In the genomic region with DNA sequence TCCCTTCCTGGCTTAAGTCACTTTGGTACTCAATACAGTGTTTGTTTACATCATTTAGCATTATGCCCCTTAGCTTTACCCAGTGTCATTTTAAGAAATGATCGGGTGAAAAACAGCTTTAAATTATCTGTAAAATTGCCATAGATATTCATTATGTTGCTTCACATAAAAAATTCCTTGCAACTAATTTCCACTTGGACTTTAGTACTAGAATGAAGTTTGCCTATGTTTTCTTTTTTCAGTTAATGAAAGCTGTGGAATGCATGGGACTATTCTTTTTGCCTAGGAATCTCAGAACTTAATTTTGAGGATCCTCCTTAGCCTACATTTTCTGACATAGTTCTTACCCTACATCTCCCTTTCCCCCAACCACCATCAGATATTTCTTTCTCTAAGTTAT, we compare ENCODE assay signal across 2 cellular contexts.
A peak's percentile ranks its signal among the peaks of the same experiment; 100 is the strongest.
TF ChIP-seq lines count a peak whose summit lies in the region.

No MANE protein-coding gene starts in this region.

TF ChIP-seq in IMR-90, 13 proteins besides CTCF, POLR2A, EP300 and RAD21:
- TF ChIP-seq BHLHE40 (IDR thresholded peaks at IDR 0.05; ENCODE audit: low read depth, low read length): no peak
- TF ChIP-seq RFX5 (IDR thresholded peaks at IDR 0.05; ENCODE audit: low read depth, low read length): no peak
- TF ChIP-seq RCOR1 (IDR thresholded peaks at IDR 0.05; ENCODE audit: insufficient replicate concordance, low read length): no peak
- no peak for TF ChIP-seq NFE2L2 (IDR thresholded peaks at IDR 0.05; ENCODE audit: low read depth, low read length)
- TF ChIP-seq, protein P1, sequence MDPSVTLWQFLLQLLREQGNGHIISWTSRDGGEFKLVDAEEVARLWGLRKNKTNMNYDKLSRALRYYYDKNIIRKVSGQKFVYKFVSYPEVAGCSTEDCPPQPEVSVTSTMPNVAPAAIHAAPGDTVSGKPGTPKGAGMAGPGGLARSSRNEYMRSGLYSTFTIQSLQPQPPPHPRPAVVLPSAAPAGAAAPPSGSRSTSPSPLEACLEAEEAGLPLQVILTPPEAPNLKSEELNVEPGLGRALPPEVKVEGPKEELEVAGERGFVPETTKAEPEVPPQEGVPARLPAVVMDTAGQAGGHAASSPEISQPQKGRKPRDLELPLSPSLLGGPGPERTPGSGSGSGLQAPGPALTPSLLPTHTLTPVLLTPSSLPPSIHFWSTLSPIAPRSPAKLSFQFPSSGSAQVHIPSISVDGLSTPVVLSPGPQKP (IDR thresholded peaks at IDR 0.05; ENCODE audit: borderline replicate concordance, low read depth, low read length): no peak
- no peak for TF ChIP-seq MAZ (IDR thresholded peaks at IDR 0.05; ENCODE audit: borderline replicate concordance, low read depth, low read length)
- TF ChIP-seq CEBPB (IDR thresholded peaks at IDR 0.05; ENCODE audit: low read depth, low read length): no peak
- TF ChIP-seq MAFK (IDR thresholded peaks at IDR 0.05; ENCODE audit: low read depth, low read length): no peak
- TF ChIP-seq CHD1 (IDR thresholded peaks at IDR 0.05; ENCODE audit: low read depth, low read length): no peak
- no peak for TF ChIP-seq FOS (IDR thresholded peaks at IDR 0.05; ENCODE audit: low read depth, low read length)
- TF ChIP-seq SMC3 (IDR thresholded peaks at IDR 0.05; ENCODE audit: low read depth, low read length): no peak
- TF ChIP-seq MXI1 (IDR thresholded peaks at IDR 0.05; ENCODE audit: borderline replicate concordance, low read depth, low read length): no peak
TF ChIP-seq in IMR-90: peak in this region for 0.

TF ChIP-seq in HepG2, 621 proteins besides CTCF, POLR2A, EP300 and RAD21:
- TF ChIP-seq, protein P2, sequence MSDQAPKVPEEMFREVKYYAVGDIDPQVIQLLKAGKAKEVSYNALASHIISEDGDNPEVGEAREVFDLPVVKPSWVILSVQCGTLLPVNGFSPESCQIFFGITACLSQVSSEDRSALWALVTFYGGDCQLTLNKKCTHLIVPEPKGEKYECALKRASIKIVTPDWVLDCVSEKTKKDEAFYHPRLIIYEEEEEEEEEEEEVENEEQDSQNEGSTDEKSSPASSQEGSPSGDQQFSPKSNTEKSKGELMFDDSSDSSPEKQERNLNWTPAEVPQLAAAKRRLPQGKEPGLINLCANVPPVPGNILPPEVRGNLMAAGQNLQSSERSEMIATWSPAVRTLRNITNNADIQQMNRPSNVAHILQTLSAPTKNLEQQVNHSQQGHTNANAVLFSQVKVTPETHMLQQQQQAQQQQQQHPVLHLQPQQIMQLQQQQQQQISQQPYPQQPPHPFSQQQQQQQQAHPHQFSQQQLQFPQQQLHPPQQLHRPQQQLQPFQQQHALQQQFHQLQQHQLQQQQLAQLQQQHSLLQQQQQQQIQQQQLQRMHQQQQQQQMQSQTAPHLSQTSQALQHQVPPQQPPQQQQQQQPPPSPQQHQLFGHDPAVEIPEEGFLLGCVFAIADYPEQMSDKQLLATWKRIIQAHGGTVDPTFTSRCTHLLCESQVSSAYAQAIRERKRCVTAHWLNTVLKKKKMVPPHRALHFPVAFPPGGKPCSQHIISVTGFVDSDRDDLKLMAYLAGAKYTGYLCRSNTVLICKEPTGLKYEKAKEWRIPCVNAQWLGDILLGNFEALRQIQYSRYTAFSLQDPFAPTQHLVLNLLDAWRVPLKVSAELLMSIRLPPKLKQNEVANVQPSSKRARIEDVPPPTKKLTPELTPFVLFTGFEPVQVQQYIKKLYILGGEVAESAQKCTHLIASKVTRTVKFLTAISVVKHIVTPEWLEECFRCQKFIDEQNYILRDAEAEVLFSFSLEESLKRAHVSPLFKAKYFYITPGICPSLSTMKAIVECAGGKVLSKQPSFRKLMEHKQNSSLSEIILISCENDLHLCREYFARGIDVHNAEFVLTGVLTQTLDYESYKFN (CRISPR knock-in tag; conservative IDR thresholded peaks at IDR 0.05): 0 out of 2 replicates have a peak, but pooled peaks have one; percentile 25
- TF ChIP-seq, protein P3, sequence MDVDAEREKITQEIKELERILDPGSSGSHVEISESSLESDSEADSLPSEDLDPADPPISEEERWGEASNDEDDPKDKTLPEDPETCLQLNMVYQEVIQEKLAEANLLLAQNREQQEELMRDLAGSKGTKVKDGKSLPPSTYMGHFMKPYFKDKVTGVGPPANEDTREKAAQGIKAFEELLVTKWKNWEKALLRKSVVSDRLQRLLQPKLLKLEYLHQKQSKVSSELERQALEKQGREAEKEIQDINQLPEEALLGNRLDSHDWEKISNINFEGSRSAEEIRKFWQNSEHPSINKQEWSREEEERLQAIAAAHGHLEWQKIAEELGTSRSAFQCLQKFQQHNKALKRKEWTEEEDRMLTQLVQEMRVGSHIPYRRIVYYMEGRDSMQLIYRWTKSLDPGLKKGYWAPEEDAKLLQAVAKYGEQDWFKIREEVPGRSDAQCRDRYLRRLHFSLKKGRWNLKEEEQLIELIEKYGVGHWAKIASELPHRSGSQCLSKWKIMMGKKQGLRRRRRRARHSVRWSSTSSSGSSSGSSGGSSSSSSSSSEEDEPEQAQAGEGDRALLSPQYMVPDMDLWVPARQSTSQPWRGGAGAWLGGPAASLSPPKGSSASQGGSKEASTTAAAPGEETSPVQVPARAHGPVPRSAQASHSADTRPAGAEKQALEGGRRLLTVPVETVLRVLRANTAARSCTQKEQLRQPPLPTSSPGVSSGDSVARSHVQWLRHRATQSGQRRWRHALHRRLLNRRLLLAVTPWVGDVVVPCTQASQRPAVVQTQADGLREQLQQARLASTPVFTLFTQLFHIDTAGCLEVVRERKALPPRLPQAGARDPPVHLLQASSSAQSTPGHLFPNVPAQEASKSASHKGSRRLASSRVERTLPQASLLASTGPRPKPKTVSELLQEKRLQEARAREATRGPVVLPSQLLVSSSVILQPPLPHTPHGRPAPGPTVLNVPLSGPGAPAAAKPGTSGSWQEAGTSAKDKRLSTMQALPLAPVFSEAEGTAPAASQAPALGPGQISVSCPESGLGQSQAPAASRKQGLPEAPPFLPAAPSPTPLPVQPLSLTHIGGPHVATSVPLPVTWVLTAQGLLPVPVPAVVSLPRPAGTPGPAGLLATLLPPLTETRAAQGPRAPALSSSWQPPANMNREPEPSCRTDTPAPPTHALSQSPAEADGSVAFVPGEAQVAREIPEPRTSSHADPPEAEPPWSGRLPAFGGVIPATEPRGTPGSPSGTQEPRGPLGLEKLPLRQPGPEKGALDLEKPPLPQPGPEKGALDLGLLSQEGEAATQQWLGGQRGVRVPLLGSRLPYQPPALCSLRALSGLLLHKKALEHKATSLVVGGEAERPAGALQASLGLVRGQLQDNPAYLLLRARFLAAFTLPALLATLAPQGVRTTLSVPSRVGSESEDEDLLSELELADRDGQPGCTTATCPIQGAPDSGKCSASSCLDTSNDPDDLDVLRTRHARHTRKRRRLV (CRISPR knock-in tag; IDR thresholded peaks at IDR 0.05): no peak
- TF ChIP-seq TMF1 (CRISPR knock-in tag; IDR thresholded peaks at IDR 0.05; ENCODE audit: low read depth): no peak
